ENCODE assay signal across 15 cellular contexts in the genomic region with DNA sequence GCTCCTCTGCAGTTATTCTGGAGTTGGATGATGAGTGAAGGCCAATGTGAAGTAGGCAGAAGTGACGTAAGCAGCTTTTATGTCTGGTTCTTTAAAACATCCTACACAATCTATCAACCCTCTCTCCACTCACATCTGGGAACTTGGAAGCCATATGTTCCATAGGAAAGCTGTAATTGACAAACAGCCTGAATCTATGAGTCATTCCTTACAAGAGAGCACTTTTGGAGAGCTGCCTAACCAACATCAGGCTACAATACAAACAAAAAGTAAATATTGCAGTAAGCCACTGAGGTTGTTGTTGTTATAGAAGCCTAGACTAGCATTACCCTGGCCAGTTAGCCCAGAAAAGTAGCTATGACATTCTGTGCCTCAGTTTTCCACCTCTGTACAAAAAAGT. TPM values are rescaled to one million over a fixed set of nuclear protein-coding genes. Genes with fewer than 3 reads are reported as not detected.
A peak's percentile ranks its signal among the peaks of the same experiment; 100 is the strongest.
DNase-seq lines count a peak whose midpoint lies in the region; ATAC-seq and TF ChIP-seq lines count a peak whose summit lies in the region.
"Had no signal": no experiment of that assay in that cellular context is flagged by ENCODE, and none has a peak within 500 bp of the region (broad histone marks: within the 10 kb centered on the region; RNA-seq: fewer than 3 reads in every experiment).

No MANE protein-coding gene starts in this region.

- no peaks in the 10 kb centered on the region for H3K79me2 ChIP-seq in hepatocyte

- no peak overlapping the region for H3K27ac ChIP-seq in hepatocyte

- H4K20me1 ChIP-seq in hepatocyte (ENCODE audit: insufficient read depth, poor library complexity, severe bottlenecking), result no peaks in the 10 kb centered on the region

- peak; percentile 73 for DNase-seq in AG09309 (ENCODE audit: low read depth)
- peak; percentile 99 for DNase-seq in HFF-Myc (ENCODE audit: extremely low read depth, low read depth)
- DNase-seq in astrocyte of the cerebellum (ENCODE audit: low read depth), result peak; percentile 96
- peak; percentile 36 for DNase-seq in hepatocyte (ENCODE audit: low spot score)
- no peak for DNase-seq in ecto neural progenitor cell (ENCODE audit: low spot score)
- no peak for DNase-seq in Right ventricle myocardium superior
- no peak for DNase-seq in G401 (ENCODE audit: low spot score)
- DNase-seq: activated CD4-positive, alpha-beta T cell treated with anti-CD3 and anti-CD28 coated beads for 48 hours; caudate nucleus; CD4-positive, alpha-beta T cell; kidney; stimulated activated naive CD8-positive, alpha-beta T cell treated with anti-CD3 and anti-CD28 coated beads, Interleukin-15, amount 100 ng/mL, for 72 hours had no signal

- ATAC-seq in Right ventricle myocardium superior (ENCODE audit: poor library complexity) (no peak), GM19324 (IDR thresholded peaks at IDR 0.05; ENCODE audit: low FRiP score, unreplicated experiment) (no peak)
- ATAC-seq: esophagus mucosa; stimulated activated naive CD8-positive, alpha-beta T cell treated with anti-CD3 and anti-CD28 coated beads, Interleukin-15, amount 100 ng/mL, for 72 hours had no signal

- H3K4me2 ChIP-seq in hepatocyte, result no peak overlapping the region

- no peaks in the 10 kb centered on the region for H3K4me1 ChIP-seq in hepatocyte (ENCODE audit: insufficient read depth)

- H3K36me3 ChIP-seq in hepatocyte (replicated peaks; ENCODE audit: insufficient read depth, low read depth), result no peaks in the 10 kb centered on the region

- H3K27me3 ChIP-seq in hepatocyte, result no peaks in the 10 kb centered on the region

- in situ Hi-C loops in astrocyte of the cerebellum (cut with HindIII; ENCODE audit: low sequenced_read_pairs) (no loop called here), G401 (cut with HindIII; ENCODE audit: low sequenced_read_pairs) (no loop called here)

- TF ChIP-seq CTCF in AG09309 (IDR thresholded peaks at IDR 0.05; ENCODE audit: control insufficient read depth, insufficient read depth, low read depth, low read length, missing control alignments), result no peak
- TF ChIP-seq CTCF in HFF-Myc (IDR thresholded peaks at IDR 0.05; ENCODE audit: low read depth, low read length, missing control alignments), result no peak
- no peak for TF ChIP-seq CTCF in astrocyte of the cerebellum (IDR thresholded peaks at IDR 0.05; ENCODE audit: low read depth, low read length, missing control alignments)
- no peak for TF ChIP-seq CTCF in hepatocyte (IDR thresholded peaks at IDR 0.05; ENCODE audit: poor library complexity)

- no peaks in the 10 kb centered on the region for H3K9me3 ChIP-seq in hepatocyte (ENCODE audit: low read depth)

- H3K4me3 ChIP-seq in AG09309 (ENCODE audit: control insufficient read depth, low read depth, low read length) (no peak overlapping the region), HFF-Myc (replicated peaks; ENCODE audit: low read depth, low read length) (no peak overlapping the region), astrocyte of the cerebellum (ENCODE audit: low read depth, low read length) (no peak overlapping the region), hepatocyte (no peak overlapping the region)

- WGBS in hepatocyte (ENCODE audit: low lambda C conversion rate, missing lambda C conversion rate), result 0% methylated on average over 1 of the region's 1 CpG

- intact Hi-C loops in Right ventricle myocardium superior (cut with DNase I), result no loop called here

- no peak overlapping the region for H2AFZ ChIP-seq in hepatocyte

- H3K9me2 ChIP-seq in hepatocyte (replicated peaks; ENCODE audit: insufficient read depth), result no peaks in the 10 kb centered on the region

RNA-seq across cellular contexts. Expression of a gene that starts 5.9 kb away (rescaled TPM):
- total RNA-seq in hepatocyte (not detected in 2 replicates), Right ventricle myocardium superior (not detected)
- 0.69 and 1.2 TPM in 2 replicates for polyA plus RNA-seq in hepatocyte
- not detected in 2 replicates for total RNA-seq in G401 (2014; rRNA removed; shearing (Covaris generic))
- total RNA-seq: CD4-positive, alpha-beta T cell; esophagus mucosa; kidney; myocyte had no signal

RNA-seq across cellular contexts. Expression of a gene that starts 9.7 kb away (rescaled TPM):
- total RNA-seq in hepatocyte, result 0.40 TPM in 1 of 2 replicates, not detected in the other
- 0.29 and 0.82 TPM in 2 replicates for polyA plus RNA-seq in hepatocyte
- 4.0 TPM for total RNA-seq in Right ventricle myocardium superior
- not detected in 2 replicates for total RNA-seq in G401 (2014; rRNA removed; shearing (Covaris generic))
- total RNA-seq: CD4-positive, alpha-beta T cell; kidney; myocyte had no signal

RNA-seq across cellular contexts. Expression of a gene that starts 20.8 kb away (rescaled TPM):
- total RNA-seq in hepatocyte, result 27.4 and 27.5 TPM in 2 replicates
- polyA plus RNA-seq in hepatocyte, result 54.0 and 64.8 TPM in 2 replicates
- total RNA-seq in Right ventricle myocardium superior, result 20.7 TPM
- total RNA-seq in G401 (2014; rRNA removed; shearing (Covaris generic)), result not detected in 2 replicates
- total RNA-seq: CD4-positive, alpha-beta T cell had no signal

RNA-seq across cellular contexts. Expression of a gene that starts 43.4 kb away (rescaled TPM):
- total RNA-seq in hepatocyte, result 0.12 TPM in 1 of 2 replicates, not detected in the other
- polyA plus RNA-seq in hepatocyte, result 1.6 TPM in 1 of 2 replicates, not detected in the other
- not detected for total RNA-seq in Right ventricle myocardium superior
- not detected in 2 replicates for total RNA-seq in G401 (2014; rRNA removed; shearing (Covaris generic))
- total RNA-seq: CD4-positive, alpha-beta T cell; esophagus mucosa; kidney; myocyte had no signal

Comparison
In these comparisons a context has a peak if more than half of its experiments do, and no peak if none do; other contexts are left out.
1. DNase-seq: peak in AG09309 (single experiment), HFF-Myc (single experiment), astrocyte of the cerebellum (single experiment) and hepatocyte (single experiment); none in ecto neural progenitor cell (single experiment), Right ventricle myocardium superior (single experiment) and G401 (single experiment).
2. RNA of a gene that starts 20.8 kb away (total RNA-seq): 27.4 to 27.5 TPM in hepatocyte and 20.7 TPM in Right ventricle myocardium superior (single experiment); not detected in G401; every median in the first group is over 10 times any median in the second.